ENCODE assay signal across 11 cellular contexts in genomic region chr2:42256502-42256901, GRCh38.
DNase-seq lines count a peak whose midpoint lies in the region; ATAC-seq and TF ChIP-seq lines count a peak whose summit lies in the region.
"Had no signal": no experiment of that assay in that cellular context is flagged by ENCODE, and none has a peak within 500 bp of the region (broad histone marks: within the 10 kb centered on the region; RNA-seq: fewer than 3 reads in every experiment).

No MANE protein-coding gene starts in this region.

- H3K36me3 Mint-ChIP-seq in CD8-positive, alpha-beta T cell: peaks cover 45% of the 10 kb centered on the region

- peaks cover 29% of the 10 kb centered on the region for H3K4me1 ChIP-seq in CD8-positive, alpha-beta T cell (ENCODE audit: insufficient read depth, low read length)

- no peaks in the 10 kb centered on the region for H3K9me3 ChIP-seq in CD8-positive, alpha-beta T cell (ENCODE audit: low read length)

- H3K27me3 ChIP-seq in CD8-positive, alpha-beta T cell (ENCODE audit: insufficient read depth, low read length): no peaks in the 10 kb centered on the region

- H3K27ac Mint-ChIP-seq in CD8-positive, alpha-beta T cell: no peak overlapping the region

- H3K4me3 ChIP-seq in fibroblast of pulmonary artery (replicated peaks; ENCODE audit: low read depth, low read length): no peak overlapping the region
- H3K4me3 ChIP-seq in CD8-positive, alpha-beta T cell (ENCODE audit: low read depth, low read length): no peak overlapping the region

- H3K4me3 Mint-ChIP-seq in CD8-positive, alpha-beta T cell: no peak overlapping the region

- intact Hi-C loops in CD8-positive, alpha-beta T cell (cut with DNase I, micrococcal nuclease): loop anchor here (5.0 to 10.0 kb wide), 2 partner anchors 41 to 48 kb away; no protein-coding TSS in a partner anchor

- no peaks in the 10 kb centered on the region for H3K9me3 Mint-ChIP-seq in CD8-positive, alpha-beta T cell

- peaks cover 57% of the 10 kb centered on the region for H3K4me1 Mint-ChIP-seq in CD8-positive, alpha-beta T cell (ENCODE audit: low read depth)

- no peak for TF ChIP-seq CTCF in GM20000 (IDR thresholded peaks at IDR 0.05; ENCODE audit: extremely low read depth, missing control alignments)
- no peak for TF ChIP-seq CTCF in fibroblast of pulmonary artery (IDR thresholded peaks at IDR 0.05; ENCODE audit: low read length, missing control alignments)
- no peak for TF ChIP-seq CTCF in CD8-positive, alpha-beta T cell (IDR thresholded peaks at IDR 0.05)

- ATAC-seq in GM18499 (IDR thresholded peaks at IDR 0.05; ENCODE audit: insufficient read depth, unreplicated experiment): peak; percentile 45
- ATAC-seq in HG03378 (IDR thresholded peaks at IDR 0.05; ENCODE audit: unreplicated experiment): peak; percentile 81
- ATAC-seq in CD8-positive, alpha-beta T cell: no peak

- peaks cover 6% of the 10 kb centered on the region for H3K36me3 ChIP-seq in CD8-positive, alpha-beta T cell (ENCODE audit: insufficient read depth, low read length)

- no peaks in the 10 kb centered on the region for H3K27me3 Mint-ChIP-seq in CD8-positive, alpha-beta T cell (ENCODE audit: low read depth)

- POLR2A ChIA-PET in CD8-positive, alpha-beta T cell (lab: Charles Lee): no interaction called here

- peak; percentile 22 for DNase-seq in GM20000 (ENCODE audit: low spot score)
- DNase-seq in fibroblast of pulmonary artery (ENCODE audit: low read depth): peak; percentile 55
- no peak for DNase-seq in D341Med (ENCODE audit: low spot score)
- DNase-seq in mucosa of gallbladder (ENCODE audit: low spot score): no peak
- no peak for DNase-seq in CD8-positive, alpha-beta T cell
- no peak for DNase-seq in midbrain (lab: John Stamatoyannopoulos, UW)
- DNase-seq: activated CD4-positive, alpha-beta T cell treated with anti-CD3 and anti-CD28 coated beads for 48 hours; NCI-H1436 treated with DMSO at 0.1 percent for 48 hours had no signal

- no peak overlapping the region for H3K27ac ChIP-seq in CD8-positive, alpha-beta T cell (ENCODE audit: low read depth, low read length)
- H3K27ac ChIP-seq: epithelial cell of prostate had no signal

- CTCF ChIA-PET in CD8-positive, alpha-beta T cell (lab: Charles Lee): interaction anchor here (3.1 kb wide), 1 partner anchor 161 kb away, joined by 9 read pairs; no protein-coding TSS in a partner anchor

Comparison
In these comparisons a context has a peak if more than half of its experiments do, and no peak if none do; other contexts are left out.
1. DNase-seq: peak in GM20000 (single experiment) and fibroblast of pulmonary artery (single experiment); none in D341Med (single experiment), mucosa of gallbladder (single experiment), CD8-positive, alpha-beta T cell (0 of 7) and midbrain (single experiment).